Comparison of ENCODE assay signal across 8 cellular contexts in the genomic region with DNA sequence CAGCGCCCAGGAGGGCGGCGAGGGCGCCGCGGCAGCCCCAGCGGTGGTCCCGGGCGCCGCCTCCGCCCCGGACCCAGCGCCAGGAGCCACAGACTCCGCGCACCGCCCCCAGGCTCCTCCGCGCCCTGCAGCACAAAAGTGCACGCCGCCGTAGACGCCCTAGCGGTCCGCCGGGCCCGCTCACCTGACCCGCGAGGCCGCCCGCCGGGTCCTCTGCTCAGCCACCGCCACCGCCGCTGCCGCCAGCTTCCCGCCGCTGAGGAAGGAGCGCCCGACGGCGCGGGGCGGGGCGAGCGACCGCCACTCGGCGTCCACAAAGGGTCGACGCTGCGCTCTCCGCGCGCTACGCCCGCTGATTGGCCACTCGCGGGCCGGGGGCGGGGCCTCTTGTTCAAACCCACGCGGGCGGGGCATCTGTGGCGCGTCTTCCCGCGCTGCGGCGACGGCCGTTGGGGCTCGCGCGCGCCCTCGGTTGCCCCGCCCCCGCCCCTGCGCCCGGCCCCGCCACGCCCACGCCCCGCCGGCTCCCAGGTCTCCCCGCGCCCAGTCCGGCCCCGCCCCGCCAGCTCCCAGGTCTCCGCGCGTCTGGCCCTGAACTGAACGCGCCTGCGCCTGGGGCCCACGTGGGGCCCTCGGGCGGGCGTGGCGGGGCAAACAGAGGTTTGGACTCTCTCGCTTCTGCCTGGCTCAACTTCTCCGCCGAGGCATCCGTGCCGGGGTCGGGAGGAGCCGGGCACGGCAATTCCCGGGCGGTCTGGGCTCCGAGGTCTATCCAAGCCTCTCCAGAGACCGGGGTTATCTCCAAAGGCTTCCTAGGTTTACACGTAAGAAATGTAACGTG. TPM values are rescaled to one million over a fixed set of nuclear protein-coding genes. Genes with fewer than 3 reads are reported as not detected.
DNase-seq lines count a peak whose midpoint lies in the region; TF ChIP-seq lines count a peak whose summit lies in the region.

A gene (minus strand): TSS at position 269 of the 841 bp plus-strand sequence. CDS start 9,154 bp downstream, outside the sequence.

- 0 out of 2 replicates have a peak, but pooled peaks cover 3% of the 10 kb centered on the region for H3K36me3 ChIP-seq in ES-I3 (ENCODE audit: insufficient read depth, low read length)
- peaks cover 34% of the 10 kb centered on the region for H3K36me3 ChIP-seq in HAP-1 (replicated peaks)
- H3K36me3 ChIP-seq in MG63, result peaks cover 15% of the 10 kb centered on the region
- H3K36me3 ChIP-seq in neural progenitor cell, result no peaks in the 10 kb centered on the region

- peaks cover 53% of the 10 kb centered on the region for H3K4me1 Mint-ChIP-seq in neural progenitor cell

- peaks cover 26% of the 10 kb centered on the region for H3F3A ChIP-seq in neural progenitor cell (ENCODE audit: low read depth)

- DNase-seq in HAP-1 (ENCODE audit: low spot score in 2 of 2), result peak; percentile 88 to 98
- peak; percentile 92 for DNase-seq in MG63
- DNase-seq in SIG-M5 (lab: John Stamatoyannopoulos, UW), result peak; percentile 63
- peak; percentile 99 for DNase-seq in activated gamma-delta T cell (lab: John Stamatoyannopoulos, UW)
- peak; percentile 96 for DNase-seq in fibroblast of villous mesenchyme (ENCODE audit: low read depth)
- peak; percentile 99 for DNase-seq in neural progenitor cell (ENCODE audit: low spot score)
- DNase-seq in stromal cell of bone marrow (ENCODE audit: low read depth), result peak; percentile 91

- no peaks in the 10 kb centered on the region for H3K9me3 ChIP-seq in ES-I3 (ENCODE audit: control insufficient read depth, insufficient read depth, low read length)
- no peaks in the 10 kb centered on the region for H3K9me3 ChIP-seq in HAP-1
- H3K9me3 ChIP-seq in MG63, result no peaks in the 10 kb centered on the region
- no peaks in the 10 kb centered on the region for H3K9me3 ChIP-seq in neural progenitor cell (ENCODE audit: low read depth)

- in situ Hi-C loops in HAP-1 (cut with MboI; ENCODE audit: low sequenced_read_pairs), result no loop called here

- peaks cover 17% of the 10 kb centered on the region for H3K36me3 Mint-ChIP-seq in neural progenitor cell

- peaks cover 9% of the 10 kb centered on the region for H3K27me3 Mint-ChIP-seq in neural progenitor cell (ENCODE audit: insufficient read depth, low read depth)

- no peaks in the 10 kb centered on the region for H3K27me3 ChIP-seq in HAP-1 (ENCODE audit: low read depth)
- H3K27me3 ChIP-seq in MG63, result no peaks in the 10 kb centered on the region
- H3K27me3 ChIP-seq in neural progenitor cell, result no peaks in the 10 kb centered on the region

- peaks cover 62% of the 10 kb centered on the region for H3K79me2 ChIP-seq in neural progenitor cell (ENCODE audit: low read depth)

- no peaks in the 10 kb centered on the region for H3K9me3 Mint-ChIP-seq in neural progenitor cell

- H3K4me1 ChIP-seq in ES-I3 (ENCODE audit: insufficient read depth, low read length) (peaks cover 20% of the 10 kb centered on the region), HAP-1 (peaks cover 19% of the 10 kb centered on the region), neural progenitor cell (peaks cover 27% of the 10 kb centered on the region)

- peak within 1 kb of the TSS; percentile 100 for H3K4me2 ChIP-seq in neural progenitor cell

- H3K9ac ChIP-seq in ES-I3 (ENCODE audit: low read depth, low read length), result peak within 1 kb of the TSS; percentile 89
- H3K9ac ChIP-seq in neural progenitor cell, result peak within 1 kb of the TSS; percentile 79

- peak within 1 kb of the TSS; percentile 79 for H3K27ac ChIP-seq in neural progenitor cell

- peak within 1 kb of the TSS; percentile 48 for H2AFZ ChIP-seq in neural progenitor cell (replicated peaks)

- TF ChIP-seq CTCF in fibroblast of villous mesenchyme (IDR thresholded peaks at IDR 0.05; ENCODE audit: insufficient read depth, low read depth, low read length) (no peak), neural progenitor cell (IDR thresholded peaks at IDR 0.05) (no peak)

- H3K4me3 Mint-ChIP-seq in neural progenitor cell, result peak within 1 kb of the TSS; percentile 97

- peaks cover 44% of the 10 kb centered on the region for H4K20me1 ChIP-seq in neural progenitor cell (ENCODE audit: low read depth)

- H3K27ac Mint-ChIP-seq in neural progenitor cell, result peak within 1 kb of the TSS; percentile 97

- peak within 1 kb of the TSS; percentile 83 for H3K4me3 ChIP-seq in HAP-1
- peak within 1 kb of the TSS; percentile 76 for H3K4me3 ChIP-seq in MG63
- peak within 1 kb of the TSS; percentile 75 for H3K4me3 ChIP-seq in fibroblast of villous mesenchyme (ENCODE audit: low read depth, low read length)
- peak within 1 kb of the TSS; percentile 99 for H3K4me3 ChIP-seq in neural progenitor cell

RNA-seq across cellular contexts. Expression of the gene that starts here (rescaled TPM):
- 30.3 and 49.7 TPM in 2 replicates for total RNA-seq in MG63 (2014; rRNA removed; shearing (Covaris generic); ENCODE audit: low replicate concordance)
- total RNA-seq in fibroblast of villous mesenchyme (22.2 and 22.5 TPM in 2 replicates), neural progenitor cell (ENCODE audit: low replicate concordance) (56.6 and 102 TPM in 2 replicates)

Comparison
In these comparisons a context has a peak if more than half of its experiments do, and no peak if none do; other contexts are left out.
1. Peak in every context shown above with its lines: DNase-seq, H3K4me3 ChIP-seq and H3K27ac ChIP-seq.